8 cellular contexts compared by ENCODE assay signal in the genomic region with DNA sequence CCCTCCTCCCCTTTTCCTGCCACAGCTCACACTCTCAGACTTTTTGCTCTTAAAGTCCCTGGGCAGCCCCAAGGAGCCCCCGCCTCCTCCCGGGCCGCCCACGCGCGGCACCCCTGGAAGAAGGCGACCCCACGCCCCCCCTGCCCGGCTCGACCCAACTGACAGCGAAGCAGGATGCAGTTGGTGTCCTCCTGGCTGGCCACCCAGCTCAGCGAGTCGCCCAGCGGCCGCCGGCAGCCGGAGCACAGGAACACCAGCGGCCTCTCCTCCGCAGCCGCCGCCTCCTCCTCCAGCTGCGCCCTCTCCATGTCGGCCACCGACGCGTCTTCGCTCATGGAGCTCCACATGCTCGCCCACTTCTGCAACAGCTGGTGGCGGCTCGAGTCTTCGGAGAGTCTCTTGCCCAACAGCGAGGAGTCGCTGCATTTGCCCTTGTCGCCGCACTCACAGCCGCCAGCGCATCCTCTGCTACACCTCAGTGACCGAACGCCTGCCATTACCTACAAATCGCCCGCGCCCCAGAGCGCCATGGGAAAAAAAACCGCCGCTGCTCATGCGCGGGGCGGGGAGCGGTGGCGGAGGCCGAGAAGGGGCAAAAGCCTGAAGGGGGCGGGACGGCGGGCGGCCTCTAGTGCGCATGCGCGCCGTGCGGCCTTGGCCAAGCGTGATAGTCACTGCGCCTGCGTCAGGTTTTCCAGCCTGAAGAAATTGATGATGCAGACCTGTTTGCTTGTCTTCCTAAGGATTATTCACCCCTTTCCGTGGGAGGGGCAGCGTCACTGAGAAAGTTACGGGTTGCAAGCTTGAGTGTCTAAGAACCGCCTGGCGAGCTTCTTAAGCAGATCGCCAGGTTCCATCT. TPM values are rescaled to one million over a fixed set of nuclear protein-coding genes. Genes with fewer than 3 reads are reported as not detected.
DNase-seq lines count a peak whose midpoint lies in the region; ATAC-seq and TF ChIP-seq lines count a peak whose summit lies in the region.

A gene with protein sequence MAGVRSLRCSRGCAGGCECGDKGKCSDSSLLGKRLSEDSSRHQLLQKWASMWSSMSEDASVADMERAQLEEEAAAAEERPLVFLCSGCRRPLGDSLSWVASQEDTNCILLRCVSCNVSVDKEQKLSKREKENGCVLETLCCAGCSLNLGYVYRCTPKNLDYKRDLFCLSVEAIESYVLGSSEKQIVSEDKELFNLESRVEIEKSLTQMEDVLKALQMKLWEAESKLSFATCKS (minus strand): TSS at position 532 of the 859 bp plus-strand sequence. CDS start 35 bp downstream, at position 497.

- H3K4me3 Mint-ChIP-seq in T-helper 17 cell, result peak within 1 kb of the TSS; percentile 99

- H3K27ac Mint-ChIP-seq in T-helper 17 cell, result peak within 1 kb of the TSS; percentile 92

- peak; percentile 85 for TF ChIP-seq POLR2A in GM15510 (IDR thresholded peaks at IDR 0.05; ENCODE audit: borderline replicate concordance, extremely low read depth, insufficient read length)
- TF ChIP-seq POLR2A in uterus (IDR thresholded peaks at IDR 0.05), result peak; percentile 61 to 62

- WGBS in psoas muscle, 3 donors, result 0% methylated on average over 61 to 69 of the region's 69 CpGs

- no peaks in the 10 kb centered on the region for H3K27me3 Mint-ChIP-seq in T-helper 17 cell

- H3K4me1 Mint-ChIP-seq in T-helper 17 cell, result peaks cover 24% of the 10 kb centered on the region

- H3K36me3 ChIP-seq in psoas muscle (ENCODE audit: insufficient read depth in 1 of 2, low read depth in 1 of 2) (peaks cover 3 to 6% of the 10 kb centered on the region in 2 donors), uterus (no peaks in the 10 kb centered on the region)

- peaks cover 9% of the 10 kb centered on the region for H3K4me1 ChIP-seq in psoas muscle
- H3K4me1 ChIP-seq in uterus, result no peaks in the 10 kb centered on the region

- H3K4me3 ChIP-seq in psoas muscle, result peak within 1 kb of the TSS; percentile 80
- H3K4me3 ChIP-seq in uterus, result peak within 1 kb of the TSS; percentile 72 to 75

- ATAC-seq in HG02885 (IDR thresholded peaks at IDR 0.05; ENCODE audit: poor library complexity, unreplicated experiment) (peak; percentile 93), T-helper 17 cell (peak; percentile 97), left ventricle myocardium superior (peak; percentile 98), psoas muscle (peak; percentile 97 to 100 (median 98))

- peak within 1 kb of the TSS; percentile 82 for H3K27ac ChIP-seq in angular gyrus (ENCODE audit: low read depth, low read length)
- H3K27ac ChIP-seq in psoas muscle, result peak within 1 kb of the TSS; percentile 57
- H3K27ac ChIP-seq in uterus, result peak within 1 kb of the TSS; percentile 78

- H3K9me3 ChIP-seq in T-helper 17 cell (ENCODE audit: control insufficient read depth, low read length, poor library complexity, severe bottlenecking) (no peaks in the 10 kb centered on the region), psoas muscle (no peaks in the 10 kb centered on the region), uterus (no peaks in the 10 kb centered on the region)

- intact Hi-C loops in left ventricle myocardium superior (cut with micrococcal nuclease) (no loop called here), psoas muscle (cut with DNase I) (no loop called here), uterus (cut with DNase I; ENCODE audit: low total_unique reads) (no loop called here)

- peak; percentile 97 for DNase-seq in NCI-H1694 treated with DMSO at 0.1 percent for 48 hours (lab: John Stamatoyannopoulos, UW)
- DNase-seq in T-helper 17 cell, result peak; percentile 94 to 97 (median 96)
- DNase-seq in left ventricle myocardium superior, result peak; percentile 98
- peak; percentile 95 to 98 for DNase-seq in psoas muscle
- peak; percentile 96 to 97 for DNase-seq in uterus

- TF ChIP-seq CTCF in psoas muscle (IDR thresholded peaks at IDR 0.05) (no peak), uterus (IDR thresholded peaks at IDR 0.05) (peak; percentile 16 to 46 (median 30))

- H3K27me3 ChIP-seq in psoas muscle (ENCODE audit: insufficient read depth in 3 of 3, low read length in 2 of 3) (no peaks in the 10 kb centered on the region), uterus (no peaks in the 10 kb centered on the region)

- peaks cover 6% of the 10 kb centered on the region for H3K36me3 Mint-ChIP-seq in T-helper 17 cell (ENCODE audit: low read depth)

RNA-seq across cellular contexts. Expression of the gene that starts here (rescaled TPM):
- 1 to 10 TPM; 2.8 TPM for total RNA-seq in T-helper 17 cell
- 2.6 TPM for total RNA-seq in left ventricle myocardium superior
- total RNA-seq in psoas muscle, result 1 to 10 TPM in 3 of 4 donors, under 1 TPM in 1; 0.92 to 2.2 (median 1.4) TPM
- 1 to 10 TPM; 1.2 to 4.7 (median 3.6) TPM for polyA plus RNA-seq in psoas muscle
- total RNA-seq in uterus, result 10 to 100 TPM in 2 of 4 donors, 1 to 10 TPM in 2; 2.4 to 25.6 (median 12.2) TPM

Comparison
In these comparisons a context has a peak if more than half of its experiments do, and no peak if none do; other contexts are left out.
1. Peak in every context shown above with its lines: DNase-seq, ATAC-seq, H3K4me3 ChIP-seq and H3K27ac ChIP-seq.